8 cellular contexts compared by ENCODE assay signal in the genomic region with DNA sequence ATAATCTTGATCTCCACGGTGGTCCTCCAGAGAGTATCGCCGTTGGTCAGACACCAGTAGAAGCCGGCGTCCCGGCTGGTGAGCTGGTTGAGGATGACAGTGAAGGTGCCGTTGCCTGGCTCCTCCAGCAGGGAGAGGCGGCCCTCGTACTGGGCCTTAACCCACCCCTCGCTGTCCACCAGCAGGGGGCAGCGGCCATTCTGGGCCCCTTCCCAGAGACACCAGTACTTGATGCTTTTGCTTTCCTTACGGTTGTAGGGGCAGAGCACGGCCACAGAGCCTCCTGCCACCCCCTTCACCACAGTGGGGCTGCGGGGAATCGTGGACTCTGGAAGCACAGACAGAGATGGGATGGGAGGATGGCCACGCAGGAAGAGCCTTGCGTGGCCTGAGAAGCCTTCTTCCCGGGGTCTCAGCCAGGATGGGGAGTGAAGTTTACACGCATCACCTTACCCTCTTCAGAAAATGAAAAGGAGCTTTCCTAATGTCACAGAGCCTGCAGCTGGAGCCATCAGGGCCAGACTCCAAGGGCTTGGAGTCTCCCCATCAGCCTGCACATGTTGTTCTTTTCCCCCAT. TPM values are rescaled to one million over a fixed set of nuclear protein-coding genes. Genes with fewer than 3 reads are reported as not detected.
A peak's percentile ranks its signal among the peaks of the same experiment; 100 is the strongest.
DNase-seq lines count a peak whose midpoint lies in the region; ATAC-seq and TF ChIP-seq lines count a peak whose summit lies in the region.

No MANE protein-coding gene starts in this region.

- DNase-seq in A673 (ENCODE audit: low spot score) = no peak
- peak; percentile 63 for DNase-seq in GM13977 (ENCODE audit: low spot score)
- peak; percentile 80 for DNase-seq in SK-MEL-5 (ENCODE audit: low read depth, low spot score)
- peak; percentile 17 for DNase-seq in choroid plexus epithelial cell (ENCODE audit: low read depth)
- no peak for DNase-seq in natural killer cell treated with Interleukin-12 subunit alpha and Interleukin-12 subunit beta and Interleukin-15 and Interleukin-18, amount 100 ng/mL, for 72 hours (ENCODE audit: low spot score)
- no peak for DNase-seq in NK-92 treated with Interleukin-12 subunit alpha and Interleukin-12 subunit beta, amount 100 ng/mL, for 24 hours (lab: John Stamatoyannopoulos, UW)
- no peak for DNase-seq in NCI-H226

- peak; percentile 45 for TF ChIP-seq CTCF in A673 (conservative IDR thresholded peaks at IDR 0.05; ENCODE audit: low read depth, low read length)
- peak; percentile 80 for TF ChIP-seq CTCF in GM13977 (IDR thresholded peaks at IDR 0.05; ENCODE audit: extremely low read depth, insufficient read depth, missing control alignments)
- TF ChIP-seq CTCF in choroid plexus epithelial cell (conservative IDR thresholded peaks at IDR 0.05; ENCODE audit: low read depth, low read length) = peak; percentile 51

- H3K27ac ChIP-seq in A673 (ENCODE audit: low read depth, low read length, poor library complexity, severe bottlenecking) = no peak overlapping the region

- no peak overlapping the region for H3K27ac Mint-ChIP-seq in natural killer cell treated with Interleukin-12 subunit alpha and Interleukin-12 subunit beta and Interleukin-15 and Interleukin-18, amount 100 ng/mL, for 72 hours

- no peaks in the 10 kb centered on the region for H3K36me3 Mint-ChIP-seq in natural killer cell treated with Interleukin-12 subunit alpha and Interleukin-12 subunit beta and Interleukin-15 and Interleukin-18, amount 100 ng/mL, for 72 hours

- H3K9me3 Mint-ChIP-seq in natural killer cell treated with Interleukin-12 subunit alpha and Interleukin-12 subunit beta and Interleukin-15 and Interleukin-18, amount 100 ng/mL, for 72 hours = no peaks in the 10 kb centered on the region

- intact Hi-C loops in A673 (cut with micrococcal nuclease; ENCODE audit: unreplicated experiment) = no loop called here

- CTCF ChIA-PET in A673 (lab: Charles Lee) = interaction anchor here (0.6 kb wide), 1 partner anchor 68 kb away, joined by 3 read pairs; no protein-coding TSS in a partner anchor

- no peaks in the 10 kb centered on the region for H3K27me3 ChIP-seq in A673 (replicated peaks; ENCODE audit: insufficient read depth, low read depth, low read length, poor library complexity)

- peak; percentile 58 to 74 for ATAC-seq in natural killer cell treated with Interleukin-12 subunit alpha and Interleukin-12 subunit beta and Interleukin-15 and Interleukin-18, amount 100 ng/mL, for 72 hours
- no peak for ATAC-seq in GM19397 (IDR thresholded peaks at IDR 0.05; ENCODE audit: unreplicated experiment)

- no peak overlapping the region for H3K4me3 Mint-ChIP-seq in natural killer cell treated with Interleukin-12 subunit alpha and Interleukin-12 subunit beta and Interleukin-15 and Interleukin-18, amount 100 ng/mL, for 72 hours

- in situ Hi-C loops in GM13977 (cut with MboI; ENCODE audit: low pct_unique_long_range_greater_than_20kb, low sequenced_read_pairs, unreplicated experiment) (no loop called here), SK-MEL-5 (cut with HindIII; ENCODE audit: low pct_unique_long_range_greater_than_20kb, low sequenced_read_pairs) (no loop called here)

- H3K4me1 Mint-ChIP-seq in natural killer cell treated with Interleukin-12 subunit alpha and Interleukin-12 subunit beta and Interleukin-15 and Interleukin-18, amount 100 ng/mL, for 72 hours (ENCODE audit: low read depth in 2 of 2) = peaks cover 8 to 10% of the 10 kb centered on the region in 2 donors

- H3K9me3 ChIP-seq in A673 (ENCODE audit: low read depth, low read length, poor library complexity, severe bottlenecking) = no peaks in the 10 kb centered on the region

- H3K36me3 ChIP-seq in A673 (ENCODE audit: insufficient read depth, low read length, poor library complexity, severe bottlenecking) = no peaks in the 10 kb centered on the region

- POLR2A ChIA-PET in A673 (lab: Charles Lee; ENCODE audit: low non-redundant PET) = no interaction called here

- H3K4me1 ChIP-seq in A673 (ENCODE audit: insufficient read depth, low read length, poor library complexity, severe bottlenecking) = no peaks in the 10 kb centered on the region

- H3K4me3 ChIP-seq in A673 (ENCODE audit: low read depth, low read length, poor library complexity, severe bottlenecking) = no peak overlapping the region
- H3K4me3 ChIP-seq in choroid plexus epithelial cell (ENCODE audit: low read depth, low read length) = no peak overlapping the region

- H3K27me3 Mint-ChIP-seq in natural killer cell treated with Interleukin-12 subunit alpha and Interleukin-12 subunit beta and Interleukin-15 and Interleukin-18, amount 100 ng/mL, for 72 hours = no peaks in the 10 kb centered on the region

- BruUV-seq in A673 (replicated peaks; lab: Mats Ljungman, UMichigan) = no TSS peak

RNA-seq across cellular contexts. Expression of gene PIGR, which starts 10.7 kb away (rescaled TPM):
- not detected in 2 replicates for total RNA-seq in A673 (2021)
- total RNA-seq in SK-MEL-5 (2014; rRNA removed; shearing (Covaris generic)) = not detected in 2 replicates
- 0.01 TPM in 1 of 2 replicates, not detected in the other for polyA plus RNA-seq in SK-MEL-5 (2015; cell fraction: cytosol; rRNA removed)
- polyA plus RNA-seq in SK-MEL-5 (2015; cell fraction: nucleus; rRNA removed) = not detected in 2 replicates
- total RNA-seq in natural killer cell treated with Interleukin-12 subunit alpha and Interleukin-12 subunit beta and Interleukin-15 and Interleukin-18, amount 100 ng/mL, for 72 hours = under 1 TPM in 1 of 2 donors, not detected in 1; 0.08 TPM

RNA-seq across cellular contexts. Expression of gene FCMR, which starts 13.8 kb away (rescaled TPM):
- total RNA-seq in A673 (2021) = not detected in 2 replicates
- total RNA-seq in SK-MEL-5 (2014; rRNA removed; shearing (Covaris generic)) = 1.7 and 2.8 TPM in 2 replicates
- polyA plus RNA-seq in SK-MEL-5 (2015; cell fraction: cytosol; rRNA removed) = 2.2 and 4.8 TPM in 2 replicates
- polyA plus RNA-seq in SK-MEL-5 (2015; cell fraction: nucleus; rRNA removed) = 0.66 and 1.8 TPM in 2 replicates
- total RNA-seq in natural killer cell treated with Interleukin-12 subunit alpha and Interleukin-12 subunit beta and Interleukin-15 and Interleukin-18, amount 100 ng/mL, for 72 hours = 1 to 10 TPM; 4.1 to 6.8 TPM

RNA-seq across cellular contexts. Expression of gene FCAMR, which starts 34.7 kb away (rescaled TPM):
- total RNA-seq in A673 (2021) = not detected in 2 replicates
- total RNA-seq in SK-MEL-5 (2014; rRNA removed; shearing (Covaris generic)) = not detected in 2 replicates
- not detected in 2 replicates for polyA plus RNA-seq in SK-MEL-5 (2015; cell fraction: cytosol; rRNA removed)
- polyA plus RNA-seq in SK-MEL-5 (2015; cell fraction: nucleus; rRNA removed) = not detected in 2 replicates
- total RNA-seq in natural killer cell treated with Interleukin-12 subunit alpha and Interleukin-12 subunit beta and Interleukin-15 and Interleukin-18, amount 100 ng/mL, for 72 hours = not detected

RNA-seq across cellular contexts. Expression of gene IL24, which starts 38.3 kb away (rescaled TPM):
- not detected in 2 replicates for total RNA-seq in A673 (2021)
- total RNA-seq in SK-MEL-5 (2014; rRNA removed; shearing (Covaris generic)) = 0.37 TPM in 1 of 2 replicates, not detected in the other
- polyA plus RNA-seq in SK-MEL-5 (2015; cell fraction: cytosol; rRNA removed) = 0.95 TPM in 2 replicates
- 0.60 and 5.0 TPM in 2 replicates for polyA plus RNA-seq in SK-MEL-5 (2015; cell fraction: nucleus; rRNA removed)
- not detected for total RNA-seq in natural killer cell treated with Interleukin-12 subunit alpha and Interleukin-12 subunit beta and Interleukin-15 and Interleukin-18, amount 100 ng/mL, for 72 hours

Comparison
In these comparisons a context has a peak if more than half of its experiments do, and no peak if none do; other contexts are left out.
1. DNase-seq: peak in GM13977 (single experiment), SK-MEL-5 (single experiment) and choroid plexus epithelial cell (single experiment); none in A673 (single experiment), natural killer cell treated with Interleukin-12 subunit alpha and Interleukin-12 subunit beta and Interleukin-15 and Interleukin-18, amount 100 ng/mL, for 72 hours (single experiment), NK-92 treated with Interleukin-12 subunit alpha and Interleukin-12 subunit beta, amount 100 ng/mL, for 24 hours (single experiment) and NCI-H226 (single experiment).
2. Peak in every context shown above with its lines, with median percentiles within 50 percentile points of each other: CTCF ChIP-seq.